In genomic region chr2:158722266-158723105, GRCh38 we compare ENCODE assay signal across 27 cellular contexts.
A peak's percentile ranks its signal among the peaks of the same experiment; 100 is the strongest.
DNase-seq lines count a peak whose midpoint lies in the region; ATAC-seq and TF ChIP-seq lines count a peak whose summit lies in the region.
"Had no signal": no experiment of that assay in that cellular context is flagged by ENCODE, and none has a peak within 500 bp of the region (broad histone marks: within the 10 kb centered on the region; RNA-seq: fewer than 3 reads in every experiment).

No MANE protein-coding gene starts in this region.

- H3K27ac Mint-ChIP-seq in activated naive CD4-positive, alpha-beta T cell treated with anti-CD3 and anti-CD28 coated beads, Interleukin-2, amount 50 U/mL, for 72 hours = no peak overlapping the region
- H3K27ac Mint-ChIP-seq: activated CD8-positive, alpha-beta T cell treated with anti-CD3 and anti-CD28 coated beads for 36 hours; GM23338; immature natural killer cell had no signal

- H3K9me3 ChIP-seq in OCI-LY3 (ENCODE audit: insufficient read depth, low read length) (no peaks in the 10 kb centered on the region), esophagus (ENCODE audit: control insufficient read depth in 2 of 2, insufficient read depth in 1 of 2, low read depth in 1 of 2, low read length in 1 of 2) (no peaks in the 10 kb centered on the region)
- H3K9me3 ChIP-seq: esophagus muscularis mucosa, gastrocnemius medialis, Peyer's patch, testis had no signal

- no peak overlapping the region for H3K9ac ChIP-seq in OCI-LY3 (ENCODE audit: low read length)

- no peak overlapping the region for H3K4me2 ChIP-seq in OCI-LY3 (ENCODE audit: low read length)
- H3K4me2 ChIP-seq: GM23338, smooth muscle cell had no signal

- H3K4me3 ChIP-seq in OCI-LY3 (ENCODE audit: low read length) (no peak overlapping the region), esophagus (ENCODE audit: low read depth in 1 of 2, low read length in 2 of 2) (no peak overlapping the region), skin epidermis (no peak overlapping the region)
- H3K4me3 ChIP-seq: esophagus muscularis mucosa, gastrocnemius medialis, GM23338, K562, Peyer's patch, smooth muscle cell, testis had no signal

- H3K36me3 Mint-ChIP-seq in activated naive CD4-positive, alpha-beta T cell treated with anti-CD3 and anti-CD28 coated beads, Interleukin-2, amount 50 U/mL, for 72 hours = no peaks in the 10 kb centered on the region
- H3K36me3 Mint-ChIP-seq: immature natural killer cell had no signal

- no peaks in the 10 kb centered on the region for H3K9me3 Mint-ChIP-seq in activated naive CD4-positive, alpha-beta T cell treated with anti-CD3 and anti-CD28 coated beads, Interleukin-2, amount 50 U/mL, for 72 hours
- H3K9me3 Mint-ChIP-seq: activated CD8-positive, alpha-beta T cell treated with anti-CD3 and anti-CD28 coated beads for 36 hours; GM23338; immature natural killer cell had no signal

- peak overlapping the region; percentile 30; the same call in 1 of the 2 replicates for H2AFZ ChIP-seq in OCI-LY3 (ENCODE audit: low read depth, low read length)

- H3K27ac ChIP-seq in OCI-LY3 (ENCODE audit: low read length) (no peak overlapping the region), esophagus (ENCODE audit: low read depth in 2 of 2, low read length in 1 of 2) (peak overlapping the region; percentile 90 to 93), skin epidermis (peak overlapping the region in 14 of 21 experiments; percentile 7 to 81 (median 53))
- H3K27ac ChIP-seq: esophagus muscularis mucosa, gastrocnemius medialis, testis had no signal

- no peak for ATAC-seq in activated naive CD4-positive, alpha-beta T cell treated with anti-CD3 and anti-CD28 coated beads, Interleukin-2, amount 50 U/mL, for 72 hours
- ATAC-seq: activated CD8-positive, alpha-beta T cell treated with anti-CD3 and anti-CD28 coated beads for 36 hours; gastrocnemius medialis; GM23338; K562 had no signal

- H3K79me2 ChIP-seq in OCI-LY3 (ENCODE audit: low read length) = no peaks in the 10 kb centered on the region

- H3K27me3 ChIP-seq in OCI-LY3 (ENCODE audit: low read depth, low read length) (no peaks in the 10 kb centered on the region), esophagus (ENCODE audit: control insufficient read depth in 1 of 2, insufficient read depth in 2 of 2, low read length in 2 of 2) (no peaks in the 10 kb centered on the region)
- H3K27me3 ChIP-seq: gastrocnemius medialis, Peyer's patch, testis had no signal

- H3K4me1 ChIP-seq in OCI-LY3 (ENCODE audit: low read length) (no peaks in the 10 kb centered on the region), esophagus (ENCODE audit: control insufficient read depth in 2 of 2, insufficient read depth in 2 of 2, low read length in 1 of 2) (peaks cover 13 to 35% of the 10 kb centered on the region in 2 donors)
- H3K4me1 ChIP-seq: gastrocnemius medialis, Peyer's patch, testis had no signal

- DNase-seq in DMS79 treated with DMSO at 0.1 percent for 48 hours (lab: John Stamatoyannopoulos, UW) (peak; percentile 53), COR-L47 (lab: John Stamatoyannopoulos, UW) (no peak), SKM-1 (lab: John Stamatoyannopoulos, UW; ENCODE audit: unreplicated experiment) (no peak)
- no peak for DNase-seq in activated naive CD4-positive, alpha-beta T cell treated with anti-CD3 and anti-CD28 coated beads, Interleukin-2, amount 50 U/mL, for 72 hours (ENCODE audit: low spot score in 2 of 2)
- DNase-seq: activated CD4-positive, CD25-positive, alpha-beta regulatory T cell treated with anti-CD3 and anti-CD28 coated beads, Interleukin-2, amount 50 U/mL, for 72 hours; activated CD8-positive, alpha-beta T cell treated with anti-CD3 and anti-CD28 coated beads for 36 hours; activated effector memory CD4-positive, alpha-beta T cell treated with Interleukin-2 at 50 U/mL for 16 hours; activated T-cell treated with anti-CD3 and anti-CD28 coated beads for 4 hours; effector CD8-positive, alpha-beta T cell; gastrocnemius medialis; GF-D8; immature natural killer cell; MM.1S; NCI-H1436; NCI-H524; NK-92 treated with Interleukin-12 subunit alpha and Interleukin-12 subunit beta, amount 100 ng/mL, for 24 hours; Peyer's patch; SIG-M5; stimulated activated CD4-positive, alpha-beta T cell treated with anti-CD3 and anti-CD28 coated beads, Interleukin-2, amount 100 ng/mL, for 24 hours; testis had no signal

- no peak for TF ChIP-seq CTCF in OCI-LY3 (IDR thresholded peaks at IDR 0.05; ENCODE audit: low read depth, low read length)

- H3K36me3 ChIP-seq in OCI-LY3 (replicated peaks; ENCODE audit: low read depth, low read length) = no peaks in the 10 kb centered on the region
- H3K36me3 ChIP-seq in esophagus (ENCODE audit: control insufficient read depth in 2 of 2, insufficient read depth in 2 of 2, low read length in 1 of 2) = no peaks in the 10 kb centered on the region
- H3K36me3 ChIP-seq: esophagus muscularis mucosa, gastrocnemius medialis, Peyer's patch had no signal

- no peaks in the 10 kb centered on the region for H4K20me1 ChIP-seq in OCI-LY3 (ENCODE audit: insufficient read depth, low read length)

- WGBS in esophagus, 2 donors = 69 to 74% methylated on average over 9 of the region's 9 CpGs
